In genomic region chr1:43366179-43366578, GRCh38 we compare ENCODE assay signal across 8 cellular contexts. TPM values are rescaled to one million over a fixed set of nuclear protein-coding genes. Genes with fewer than 3 reads are reported as not detected.
A peak's percentile ranks its signal among the peaks of the same experiment; 100 is the strongest.
DNase-seq lines count a peak whose midpoint lies in the region; ATAC-seq and TF ChIP-seq lines count a peak whose summit lies in the region.

No MANE protein-coding gene starts in this region.

- H3K36me3 Mint-ChIP-seq in Calu3 (ENCODE audit: insufficient read depth, unreplicated experiment) (peaks cover 86% of the 10 kb centered on the region), neural progenitor cell (peaks cover 32% of the 10 kb centered on the region)
- peaks cover 30% of the 10 kb centered on the region for H3K36me3 Mint-ChIP-seq in effector memory CD8-positive, alpha-beta T cell (ENCODE audit: insufficient read depth)

- no peak overlapping the region for H3K27ac ChIP-seq in neural progenitor cell

- H3K36me3 ChIP-seq in neural progenitor cell: peaks cover 13% of the 10 kb centered on the region

- no peaks in the 10 kb centered on the region for H3K27me3 ChIP-seq in neural progenitor cell

- H3K4me1 Mint-ChIP-seq in Calu3 (ENCODE audit: low read depth, unreplicated experiment) (peaks cover 49% of the 10 kb centered on the region), neural progenitor cell (peaks cover 30% of the 10 kb centered on the region)
- H3K4me1 Mint-ChIP-seq in effector memory CD8-positive, alpha-beta T cell (ENCODE audit: low read depth in 2 of 2): peaks cover 26 to 47% of the 10 kb centered on the region in 2 donors

- intact Hi-C loops in Calu3 (cut with micrococcal nuclease; ENCODE audit: unreplicated experiment): no loop called here

- peak; percentile 85 for DNase-seq in Calu3
- peak; percentile 41 to 78 for DNase-seq in NCI-H526 (lab: John Stamatoyannopoulos, UW)
- DNase-seq in effector memory CD8-positive, alpha-beta T cell: no peak
- DNase-seq in neural progenitor cell (ENCODE audit: low spot score): peak; percentile 50
- DNase-seq in KG1 (lab: John Stamatoyannopoulos, UW): no peak
- DNase-seq in NCI-H524 treated with DMSO at 0.1 percent for 48 hours (lab: John Stamatoyannopoulos, UW): no peak
- no peak for DNase-seq in C1 segment of cervical spinal cord (lab: John Stamatoyannopoulos, UW)

- H3K4me3 ChIP-seq in neural progenitor cell: no peak overlapping the region

- H2AFZ ChIP-seq in neural progenitor cell (replicated peaks): no peak overlapping the region

- peaks cover 24% of the 10 kb centered on the region for H4K20me1 ChIP-seq in neural progenitor cell (ENCODE audit: low read depth)

- H3K27ac Mint-ChIP-seq in Calu3 (ENCODE audit: unreplicated experiment) (peak overlapping the region; percentile 82), neural progenitor cell (no peak overlapping the region)
- H3K27ac Mint-ChIP-seq in effector memory CD8-positive, alpha-beta T cell: peak overlapping the region; percentile 89 to 94

- no peaks in the 10 kb centered on the region for H3K9me3 Mint-ChIP-seq in Calu3 (ENCODE audit: low read depth, unreplicated experiment)
- no peaks in the 10 kb centered on the region for H3K9me3 Mint-ChIP-seq in effector memory CD8-positive, alpha-beta T cell
- H3K9me3 Mint-ChIP-seq in neural progenitor cell: no peaks in the 10 kb centered on the region

- CTCF ChIA-PET in Calu3 (lab: Charles Lee): no interaction called here

- no peak overlapping the region for H3K9ac ChIP-seq in neural progenitor cell

- peak overlapping the region; percentile 79 for H3K4me3 Mint-ChIP-seq in Calu3 (ENCODE audit: low read depth, unreplicated experiment)
- H3K4me3 Mint-ChIP-seq in effector memory CD8-positive, alpha-beta T cell: peak overlapping the region; percentile 90
- peak overlapping the region; percentile 81 for H3K4me3 Mint-ChIP-seq in neural progenitor cell

- no peaks in the 10 kb centered on the region for H3K9me3 ChIP-seq in neural progenitor cell (ENCODE audit: low read depth)

- no peaks in the 10 kb centered on the region for H3K27me3 Mint-ChIP-seq in Calu3 (ENCODE audit: unreplicated experiment)
- H3K27me3 Mint-ChIP-seq in effector memory CD8-positive, alpha-beta T cell: no peaks in the 10 kb centered on the region
- peaks cover 5% of the 10 kb centered on the region for H3K27me3 Mint-ChIP-seq in neural progenitor cell (ENCODE audit: insufficient read depth, low read depth)

- H3K79me2 ChIP-seq in neural progenitor cell (ENCODE audit: low read depth): peaks cover 15% of the 10 kb centered on the region

- H3K4me1 ChIP-seq in neural progenitor cell: peaks cover 24% of the 10 kb centered on the region

- peak overlapping the region; percentile 96 for H3K4me2 ChIP-seq in neural progenitor cell

- no TSS peak for BruUV-seq in Calu3 (replicated peaks; lab: Mats Ljungman, UMichigan)

- no peak for TF ChIP-seq CTCF in Calu3 (IDR thresholded peaks at IDR 0.05; ENCODE audit: unreplicated experiment)
- no peak for TF ChIP-seq CTCF in neural progenitor cell (IDR thresholded peaks at IDR 0.05)

- H3F3A ChIP-seq in neural progenitor cell (ENCODE audit: low read depth): peaks cover 39% of the 10 kb centered on the region

- no peak for ATAC-seq in effector memory CD8-positive, alpha-beta T cell (replicated peaks)
- ATAC-seq in HG03045 (IDR thresholded peaks at IDR 0.05; ENCODE audit: unreplicated experiment): no peak

RNA-seq across cellular contexts. Expression of gene ELOVL1, which starts 1.6 kb away (rescaled TPM):
- total RNA-seq in Calu3 (2022) (107 and 117 TPM in 2 replicates), neural progenitor cell (ENCODE audit: low replicate concordance) (5.6 and 11.9 TPM in 2 replicates)

RNA-seq across cellular contexts. Expression of gene CDC20, which starts 7.4 kb away (rescaled TPM):
- total RNA-seq in Calu3 (2022) (128 and 134 TPM in 2 replicates), neural progenitor cell (ENCODE audit: low replicate concordance) (164 and 261 TPM in 2 replicates)

RNA-seq across cellular contexts. Expression of gene MED8, which starts 23.4 kb away (rescaled TPM):
- 31.1 and 32.8 TPM in 2 replicates for total RNA-seq in Calu3 (2022)
- total RNA-seq in neural progenitor cell (ENCODE audit: low replicate concordance): 15.1 and 23.6 TPM in 2 replicates

RNA-seq across cellular contexts. Expression of gene SZT2, which starts 23.5 kb away (rescaled TPM):
- total RNA-seq in Calu3 (2022) (77.3 and 78.7 TPM in 2 replicates), neural progenitor cell (ENCODE audit: low replicate concordance) (11.0 and 16.8 TPM in 2 replicates)

RNA-seq across cellular contexts. Expression of gene MPL, which starts 28.6 kb away (rescaled TPM):
- total RNA-seq in Calu3 (2022) (0.52 and 0.73 TPM in 2 replicates), neural progenitor cell (ENCODE audit: low replicate concordance) (0.09 TPM in 1 of 2 replicates, not detected in the other)

Comparison
In these comparisons a context has a peak if more than half of its experiments do, and no peak if none do; other contexts are left out.
1. DNase-seq: peak in Calu3 (single experiment), NCI-H526 (2 of 2) and neural progenitor cell (single experiment); none in effector memory CD8-positive, alpha-beta T cell (0 of 3), KG1 (single experiment), NCI-H524 treated with DMSO at 0.1 percent for 48 hours (single experiment) and C1 segment of cervical spinal cord (0 of 14).
2. Peak in every context shown above with its lines, with median percentiles within 50 percentile points of each other: H3K4me3 Mint-ChIP-seq.